ENCODE assay signal across 8 cellular contexts in the genomic region with DNA sequence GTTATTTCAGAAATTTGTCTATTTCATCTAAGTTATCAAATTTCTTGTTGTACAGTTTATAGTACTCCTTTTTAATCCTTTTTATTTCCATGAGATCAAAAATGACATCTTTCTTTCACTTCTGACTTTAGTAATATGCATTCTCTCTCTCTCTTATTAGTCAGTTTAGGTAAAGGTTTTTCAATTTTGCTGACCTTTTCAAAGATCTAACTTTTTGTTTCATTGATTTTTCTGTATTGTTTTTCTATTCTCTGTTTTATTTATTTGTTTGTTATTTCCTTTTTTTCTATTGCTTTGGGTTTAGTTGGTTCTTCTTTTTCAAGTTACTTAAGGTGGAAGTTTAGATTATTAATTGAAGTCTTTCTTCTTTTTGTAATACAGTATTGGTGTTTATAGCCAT.
"Had no signal": no experiment of that assay in that cellular context is flagged by ENCODE, and none has a peak within 500 bp of the region (broad histone marks: within the 10 kb centered on the region; RNA-seq: fewer than 3 reads in every experiment).

No MANE protein-coding gene starts in this region.

- H3K27ac ChIP-seq: KMS-11 had no signal

- H3K4me3 ChIP-seq: GM23338 had no signal

- ATAC-seq: GM23338 had no signal

- H2AFZ ChIP-seq: GM23338 had no signal

- H3K9ac ChIP-seq: KMS-11 had no signal

- FAIRE-seq: H1, H54, HTR-8/SVneo had no signal

- DNase-seq: H9, HCEC 1CT, KBM-7 had no signal

- H3K4me2 ChIP-seq: GM23338, KMS-11 had no signal
